ENCODE assay signal across 27 cellular contexts in genomic region chrX:33109858-33110257, GRCh38.
"Had no signal": no experiment of that assay in that cellular context is flagged by ENCODE, and none has a peak within 500 bp of the region (broad histone marks: within the 10 kb centered on the region; RNA-seq: fewer than 3 reads in every experiment).

No MANE protein-coding gene starts in this region.

- DNase-seq: activated CD4-positive, alpha-beta T cell treated with anti-CD3 and anti-CD28 coated beads for 1 hour; activated CD4-positive, alpha-beta T cell treated with anti-CD3 and anti-CD28 coated beads, Interleukin-2, amount 50 U/mL, for 1 hour; activated CD8-positive, alpha-beta T cell treated with anti-CD3 and anti-CD28 coated beads for 36 hours; activated naive CD8-positive, alpha-beta T cell treated with anti-CD3 and anti-CD28 coated beads, Interleukin-2, amount 50 U/mL, for 24 hours; activated T-cell treated with anti-CD3 and anti-CD28 coated beads, Interleukin-2, amount 50 U/mL, for 48 hours; amygdala; central memory CD4-positive, alpha-beta T cell; effector CD8-positive, alpha-beta T cell; heart left ventricle; lower lobe of right lung; mesenchymal stem cell; mucosa of descending colon; right lobe of liver; stimulated activated CD4-positive, alpha-beta T cell treated with anti-CD3 and anti-CD28 coated beads, Interleukin-4, amount 100 ng/mL, for 4 hours; stimulated activated CD8-positive, alpha-beta memory T cell treated with anti-CD3 and anti-CD28 coated beads, Interleukin-4, amount 100 ng/mL, for 48 hours; stimulated activated naive CD8-positive, alpha-beta T cell treated with anti-CD3 and anti-CD28 coated beads, Interleukin-15, amount 100 ng/mL, for 72 hours; SW 1271; T-helper 17 cell; T1000; tibial artery; upper lobe of right lung had no signal

- H3K27me3 ChIP-seq: heart left ventricle, tibial artery, upper lobe of right lung had no signal

- H3K4me1 ChIP-seq: breast epithelium, lower lobe of right lung, right lobe of liver, tibial artery, upper lobe of right lung had no signal

- H3K36me3 ChIP-seq: breast epithelium, heart left ventricle, lower lobe of right lung, right lobe of liver, tibial artery, upper lobe of right lung had no signal

- H3K9me3 ChIP-seq: breast epithelium, heart left ventricle, lower lobe of right lung, mucosa of descending colon, right lobe of liver, tibial artery, upper lobe of right lung had no signal

- H3K27ac ChIP-seq: breast epithelium, heart left ventricle, lower lobe of right lung, right lobe of liver, skin epidermis, upper lobe of right lung had no signal

- H3K4me3 ChIP-seq: breast epithelium, heart left ventricle, lower lobe of right lung, mucosa of descending colon, right lobe of liver, skin epidermis, tibial artery, upper lobe of right lung had no signal

- ATAC-seq: activated CD8-positive, alpha-beta T cell treated with anti-CD3 and anti-CD28 coated beads for 36 hours; activated naive CD8-positive, alpha-beta T cell treated with anti-CD3 and anti-CD28 coated beads, Interleukin-2, amount 50 U/mL, for 24 hours; heart left ventricle; left lobe of liver; lower lobe of right lung; mucosa of descending colon; stimulated activated memory B cell treated with anti-CD40 and anti-IgM and Interleukin-4, amounts not matched to agents 10 μg/mL and 1 μg/mL and 100 μg/mL, for 72 hours; stimulated activated naive CD8-positive, alpha-beta T cell treated with anti-CD3 and anti-CD28 coated beads, Interleukin-15, amount 100 ng/mL, for 72 hours; T-helper 17 cell; upper lobe of right lung; WTC11 had no signal

- FAIRE-seq: endothelial cell of umbilical vein had no signal
